ENCODE assay signal across 24 cellular contexts in the genomic region with DNA sequence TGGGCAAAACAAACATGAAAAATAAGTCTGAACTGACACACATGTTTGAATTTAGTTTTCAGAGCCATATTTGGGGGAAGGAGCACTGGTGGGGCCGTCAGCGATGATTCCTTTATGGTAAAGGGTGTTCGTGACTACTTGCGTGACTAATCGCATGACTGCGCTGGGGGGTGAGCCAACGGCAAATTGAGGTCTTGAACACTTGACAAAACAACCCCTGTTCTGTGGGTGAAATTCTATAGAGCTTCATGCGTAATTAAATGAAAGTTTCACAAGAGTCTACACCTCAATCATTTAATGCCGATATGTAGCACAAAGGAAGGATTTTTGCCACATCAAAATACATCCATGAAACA.
"Had no signal": no experiment of that assay in that cellular context is flagged by ENCODE, and none has a peak within 500 bp of the region (broad histone marks: within the 10 kb centered on the region; RNA-seq: fewer than 3 reads in every experiment).

No MANE protein-coding gene starts in this region.

- H3K27me3 ChIP-seq: body of pancreas had no signal

- ATAC-seq: activated CD4-positive, CD25-positive, alpha-beta regulatory T cell treated with anti-CD3 and anti-CD28 coated beads, Interleukin-2, amount 50 U/mL, for 24 hours; activated CD8-positive, alpha-beta T cell treated with anti-CD3 and anti-CD28 coated beads, Interleukin-2, amount 10 ng/mL, durations not matched to agents 7 days and 5 days; body of pancreas; Right ventricle myocardium inferior had no signal

- H3K4me3 ChIP-seq: body of pancreas had no signal

- H3K4me2 ChIP-seq: SK-N-SH had no signal

- H3K36me3 ChIP-seq: WERI-Rb-1 had no signal

- H3K9ac ChIP-seq: SK-N-SH had no signal

- H3K9me3 Mint-ChIP-seq: activated naive CD4-positive, alpha-beta T cell treated with anti-CD3 and anti-CD28 coated beads, Interleukin-2, amount 50 U/mL, for 24 hours had no signal

- H3K36me3 Mint-ChIP-seq: activated naive CD4-positive, alpha-beta T cell treated with anti-CD3 and anti-CD28 coated beads, Interleukin-2, amount 50 U/mL, for 24 hours had no signal

- H3K9me3 ChIP-seq: body of pancreas, SK-N-SH had no signal

- H3K4me1 ChIP-seq: body of pancreas had no signal

- FAIRE-seq: bronchial epithelial cell had no signal

- H3K27ac Mint-ChIP-seq: activated CD8-positive, alpha-beta T cell treated with anti-CD3 and anti-CD28 coated beads, Interleukin-2, amount 10 ng/mL, durations not matched to agents 7 days and 5 days; activated naive CD4-positive, alpha-beta T cell treated with anti-CD3 and anti-CD28 coated beads, Interleukin-2, amount 50 U/mL, for 24 hours had no signal

- DNase-seq: activated CD4-positive, alpha-beta T cell treated with anti-CD3 and anti-CD28 coated beads for 4 hours; activated CD8-positive, alpha-beta memory T cell treated with anti-CD3 and anti-CD28 coated beads, Interleukin-2, amount 50 U/mL, for 48 hours; activated CD8-positive, alpha-beta T cell treated with anti-CD3 and anti-CD28 coated beads, Interleukin-2, amount 10 ng/mL, durations not matched to agents 7 days and 5 days; activated T-cell treated with anti-CD3 and anti-CD28 coated beads, Interleukin-2, amount 50 U/mL, for 1 hour; aorta; body of pancreas; central memory CD4-positive, alpha-beta T cell; MM.1S; NCI-H1105; NCI-H1436; NCI-H1694 treated with DMSO at 0.1 percent for 48 hours; NCI-H2029 treated with DMSO at 0.1 percent for 48 hours; NCI-H345; NCI-H510A; NCI-H526 treated with DMSO at 0.1 percent for 48 hours; NCI-H82; RPMI8226; SK-N-SH; T-helper 1 cell; WERI-Rb-1 had no signal

- H3K27ac ChIP-seq: body of pancreas, WERI-Rb-1 had no signal

- H3K4me3 Mint-ChIP-seq: activated CD8-positive, alpha-beta T cell treated with anti-CD3 and anti-CD28 coated beads, Interleukin-2, amount 10 ng/mL, durations not matched to agents 7 days and 5 days; activated naive CD4-positive, alpha-beta T cell treated with anti-CD3 and anti-CD28 coated beads, Interleukin-2, amount 50 U/mL, for 24 hours had no signal

- H3K4me1 Mint-ChIP-seq: activated naive CD4-positive, alpha-beta T cell treated with anti-CD3 and anti-CD28 coated beads, Interleukin-2, amount 50 U/mL, for 24 hours had no signal
